19 cellular contexts compared by ENCODE assay signal in the genomic region with DNA sequence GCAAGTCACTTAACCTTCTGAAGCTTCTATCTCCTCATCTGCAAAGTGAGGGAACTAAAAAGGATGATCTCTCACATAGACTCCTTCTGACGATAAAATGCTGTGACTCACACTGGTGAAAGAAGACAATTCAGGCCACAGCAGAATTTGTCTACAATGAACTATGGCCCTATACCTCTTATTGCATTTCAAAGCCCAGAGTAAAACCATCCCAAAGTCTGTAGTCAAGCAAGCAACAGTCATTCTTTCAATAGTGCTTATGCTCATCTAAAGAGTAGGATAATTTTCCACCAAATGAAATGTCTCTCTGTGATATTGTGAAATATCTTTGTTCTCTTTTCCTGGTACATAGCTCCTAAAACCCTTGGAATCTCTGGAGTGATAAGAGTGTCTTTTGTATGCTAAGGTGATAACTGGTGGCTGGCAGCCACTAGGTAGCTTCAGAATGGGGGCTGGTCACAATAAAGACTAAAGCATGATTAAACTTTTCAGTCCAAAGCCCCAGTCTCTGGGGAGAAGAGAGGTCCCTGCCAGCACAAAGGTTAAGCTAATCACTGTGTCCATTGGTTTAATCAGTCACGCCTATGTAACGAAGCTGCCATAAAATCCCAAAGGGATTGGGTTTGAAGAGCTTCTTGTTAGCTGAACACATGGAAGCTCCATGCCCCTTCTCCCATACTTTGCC. TPM values are rescaled to one million over a fixed set of nuclear protein-coding genes. Genes with fewer than 3 reads are reported as not detected.
DNase-seq lines count a peak whose midpoint lies in the region; ATAC-seq, FAIRE-seq and TF ChIP-seq lines count a peak whose summit lies in the region.
"Had no signal": no experiment of that assay in that cellular context is flagged by ENCODE, and none has a peak within 500 bp of the region (broad histone marks: within the 10 kb centered on the region; RNA-seq: fewer than 3 reads in every experiment).

No MANE protein-coding gene starts in this region.

- H3K4me3 Mint-ChIP-seq in activated naive CD8-positive, alpha-beta T cell treated with anti-CD3 and anti-CD28 coated beads, Interleukin-2, amount 50 U/mL, for 24 hours = no peak overlapping the region
- H3K4me3 Mint-ChIP-seq: activated B cell treated with CpG ODN at 0.5 μM for 24 hours, brain had no signal

- H3K36me3 ChIP-seq in mucosa of descending colon (ENCODE audit: low read depth) = no peaks in the 10 kb centered on the region
- H3K36me3 ChIP-seq: esophagus muscularis mucosa had no signal

- TF ChIP-seq POLR2A in GM12892 (IDR thresholded peaks at IDR 0.05; ENCODE audit: low read depth, low read length) = no peak

- peak; percentile 34 for ATAC-seq in activated naive CD8-positive, alpha-beta T cell treated with anti-CD3 and anti-CD28 coated beads, Interleukin-2, amount 50 U/mL, for 24 hours
- peak; percentile 72 for ATAC-seq in mucosa of descending colon
- ATAC-seq: right cardiac atrium had no signal

- intact Hi-C loops in mucosa of descending colon (cut with DNase I, micrococcal nuclease) = no loop called here

- DNase-seq in AG10803 (ENCODE audit: low read depth) (peak; percentile 38), GM12892 (ENCODE audit: insufficient read length) (no peak), mucosa of descending colon (no peak), epidermal melanocyte (ENCODE audit: insufficient read length, low spot score) (no peak), COR-L47 (lab: John Stamatoyannopoulos, UW) (no peak), ACHN (no peak), GM20000 (ENCODE audit: low spot score) (no peak)
- DNase-seq in activated naive CD8-positive, alpha-beta T cell treated with anti-CD3 and anti-CD28 coated beads, Interleukin-2, amount 50 U/mL, for 24 hours = no peak
- DNase-seq: activated B cell treated with CpG ODN at 0.5 μM for 24 hours; activated naive CD4-positive, alpha-beta T cell treated with Interleukin-2 at 50 U/mL for 16 hours; KBM-7; NCI-H1092 treated with DMSO at 0.1 percent for 48 hours; NCI-H2107; NCI-H526 treated with DMSO at 0.1 percent for 48 hours; right cardiac atrium; stimulated activated CD4-positive, alpha-beta T cell treated with anti-CD3 and anti-CD28 coated beads, Interleukin-2, amount 100 ng/mL, for 48 hours had no signal

- peak; percentile 14 for FAIRE-seq in GM12892 (lab: Jason Lieb, UNC)
- FAIRE-seq: keratinocyte had no signal

- TF ChIP-seq CTCF in AG10803 (conservative IDR thresholded peaks at IDR 0.05; ENCODE audit: low read length) = no peak
- no peak for TF ChIP-seq CTCF in mucosa of descending colon (IDR thresholded peaks at IDR 0.05)
- no peak for TF ChIP-seq CTCF in GM20000 (IDR thresholded peaks at IDR 0.05; ENCODE audit: extremely low read depth, missing control alignments)

- H3K4me3 ChIP-seq in AG10803 (ENCODE audit: low read length) (no peak overlapping the region), mucosa of descending colon (no peak overlapping the region)
- H3K4me3 ChIP-seq: esophagus muscularis mucosa had no signal

- peaks cover 33% of the 10 kb centered on the region for H3K4me1 ChIP-seq in mucosa of descending colon (ENCODE audit: low read depth)
- H3K4me1 ChIP-seq: esophagus muscularis mucosa had no signal

- peaks cover 39% of the 10 kb centered on the region for H3K4me1 Mint-ChIP-seq in activated naive CD8-positive, alpha-beta T cell treated with anti-CD3 and anti-CD28 coated beads, Interleukin-2, amount 50 U/mL, for 24 hours
- H3K4me1 Mint-ChIP-seq: activated B cell treated with CpG ODN at 0.5 μM for 24 hours, brain had no signal

- peak overlapping the region; percentile 79 for H3K27ac Mint-ChIP-seq in activated naive CD8-positive, alpha-beta T cell treated with anti-CD3 and anti-CD28 coated beads, Interleukin-2, amount 50 U/mL, for 24 hours
- H3K27ac Mint-ChIP-seq: activated B cell treated with CpG ODN at 0.5 μM for 24 hours had no signal

- H3K27me3 Mint-ChIP-seq in activated naive CD8-positive, alpha-beta T cell treated with anti-CD3 and anti-CD28 coated beads, Interleukin-2, amount 50 U/mL, for 24 hours = no peaks in the 10 kb centered on the region
- H3K27me3 Mint-ChIP-seq: brain had no signal

- no peaks in the 10 kb centered on the region for H3K36me3 Mint-ChIP-seq in activated naive CD8-positive, alpha-beta T cell treated with anti-CD3 and anti-CD28 coated beads, Interleukin-2, amount 50 U/mL, for 24 hours (ENCODE audit: low read depth)

- H3K9me3 ChIP-seq in mucosa of descending colon = no peaks in the 10 kb centered on the region

- peaks cover 7% of the 10 kb centered on the region for H3K9me3 Mint-ChIP-seq in activated naive CD8-positive, alpha-beta T cell treated with anti-CD3 and anti-CD28 coated beads, Interleukin-2, amount 50 U/mL, for 24 hours

- in situ Hi-C loops in ACHN (cut with HindIII; ENCODE audit: low pct_ligation_motif_present, low pct_unique_long_range_greater_than_20kb, low sequenced_read_pairs) = no loop called here

RNA-seq across cellular contexts. Expression of gene SYTL2, which starts 30.8 kb away (rescaled TPM):
- polyA plus RNA-seq in GM12892 (2012; ENCODE audit: missing spikeins) = 0.49 TPM
- total RNA-seq in mucosa of descending colon = 100 to 1,000 TPM; 150 to 502 (median 282) TPM
